24 cellular contexts compared by ENCODE assay signal in the genomic region with DNA sequence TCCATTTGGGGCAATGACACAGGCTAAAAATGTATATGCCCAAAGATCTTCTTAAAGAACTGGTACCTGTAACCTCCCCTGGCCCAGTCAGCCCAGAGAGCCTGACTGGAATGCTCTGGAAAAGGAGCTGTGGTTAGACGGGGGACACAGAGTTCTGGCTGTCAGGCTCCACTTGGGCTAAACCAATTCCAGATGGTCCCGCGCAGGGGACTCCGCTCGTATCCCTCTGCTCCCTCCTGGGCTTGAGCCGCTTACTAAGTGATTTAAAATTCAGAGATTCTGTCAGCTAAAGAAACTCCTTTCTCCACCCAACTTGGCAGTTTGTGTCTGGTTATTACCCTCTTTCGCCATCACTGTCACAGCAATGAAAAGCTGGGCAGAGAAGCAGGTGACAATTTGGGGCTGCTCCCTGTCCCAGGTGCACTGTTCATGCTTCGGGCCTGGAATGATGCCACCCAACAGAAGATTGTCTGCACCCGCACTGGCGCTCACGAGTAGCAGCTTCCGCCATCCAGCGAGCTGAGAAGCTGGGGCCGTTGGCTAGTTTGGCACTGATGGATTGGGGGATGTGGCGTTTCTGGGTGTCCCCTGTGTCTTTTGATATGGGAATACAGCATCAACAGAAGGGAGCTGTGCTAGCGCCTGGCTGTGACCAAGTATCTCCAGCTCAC.
"Had no signal": no experiment of that assay in that cellular context is flagged by ENCODE, and none has a peak within 500 bp of the region (broad histone marks: within the 10 kb centered on the region; RNA-seq: fewer than 3 reads in every experiment).

No MANE protein-coding gene starts in this region.

- DNase-seq: activated CD4-positive, alpha-beta T cell treated with anti-CD3 and anti-CD28 coated beads for 1 hour; activated CD4-positive, alpha-beta T cell treated with anti-CD3 and anti-CD28 coated beads, Interleukin-2, amount 50 U/mL, for 4 hours; activated gamma-delta T cell treated with Interleukin-2 at 50 U/mL for 16 hours; amniotic stem cell; central memory CD4-positive, alpha-beta T cell; effector CD4-positive, alpha-beta T cell; head of caudate nucleus; kidney; mammary epithelial cell; midbrain; nephron progenitor cell; nucleus accumbens; stimulated activated CD4-positive, alpha-beta T cell treated with anti-CD3 and anti-CD28 coated beads, Interleukin-15, amount 100 ng/mL, for 24 hours; stimulated activated CD4-positive, alpha-beta T cell treated with anti-CD3 and anti-CD28 coated beads, Interleukin-2, amount 100 ng/mL, for 48 hours; stimulated activated naive CD8-positive, alpha-beta T cell treated with anti-CD3 and anti-CD28 coated beads, Interleukin-15, amount 100 ng/mL, for 72 hours; SW 1271; T-helper 2 cell; upper lobe of left lung had no signal

- H3K36me3 Mint-ChIP-seq: activated naive CD8-positive, alpha-beta T cell had no signal

- H3K9me3 ChIP-seq: upper lobe of left lung had no signal

- H3K4me3 Mint-ChIP-seq: activated naive CD8-positive, alpha-beta T cell; activated T-helper 1 cell treated with anti-CD3 and anti-CD28 coated beads, Interleukin-12 subunit alpha, Interleukin-12 subunit beta, Interleukin-2, Interleukin-4 antibody, amounts not matched to agents 30 ng/mL and 10 ng/mL and 1 ng/mL, durations not matched to agents 14 hours and 24 hours and 36 hours; nephron progenitor cell; stimulated activated naive CD8-positive, alpha-beta T cell treated with anti-CD3 and anti-CD28 coated beads, Interleukin-15, amount 100 ng/mL, for 72 hours had no signal

- H3K27me3 ChIP-seq: upper lobe of left lung had no signal

- H3K9me3 Mint-ChIP-seq: activated T-helper 1 cell treated with anti-CD3 and anti-CD28 coated beads, Interleukin-12 subunit alpha, Interleukin-12 subunit beta, Interleukin-2, Interleukin-4 antibody, amounts not matched to agents 30 ng/mL and 10 ng/mL and 1 ng/mL, durations not matched to agents 14 hours and 24 hours and 36 hours; stimulated activated naive CD8-positive, alpha-beta T cell treated with anti-CD3 and anti-CD28 coated beads, Interleukin-15, amount 100 ng/mL, for 72 hours had no signal

- ATAC-seq: left lobe of liver; stimulated activated naive CD8-positive, alpha-beta T cell treated with anti-CD3 and anti-CD28 coated beads, Interleukin-15, amount 100 ng/mL, for 72 hours had no signal

- H3K4me3 ChIP-seq: skin epidermis, upper lobe of left lung had no signal

- H3K27ac ChIP-seq: upper lobe of left lung, VCaP had no signal

- H3K27ac Mint-ChIP-seq: activated T-helper 1 cell treated with anti-CD3 and anti-CD28 coated beads, Interleukin-12 subunit alpha, Interleukin-12 subunit beta, Interleukin-2, Interleukin-4 antibody, amounts not matched to agents 30 ng/mL and 10 ng/mL and 1 ng/mL, durations not matched to agents 14 hours and 24 hours and 36 hours; nephron progenitor cell; progenitor cell of endocrine pancreas had no signal

- H3K27me3 Mint-ChIP-seq: activated naive CD8-positive, alpha-beta T cell; progenitor cell of endocrine pancreas; stimulated activated naive CD8-positive, alpha-beta T cell treated with anti-CD3 and anti-CD28 coated beads, Interleukin-15, amount 100 ng/mL, for 72 hours had no signal
